Comparison of ENCODE assay signal across 8 cellular contexts in the genomic region with DNA sequence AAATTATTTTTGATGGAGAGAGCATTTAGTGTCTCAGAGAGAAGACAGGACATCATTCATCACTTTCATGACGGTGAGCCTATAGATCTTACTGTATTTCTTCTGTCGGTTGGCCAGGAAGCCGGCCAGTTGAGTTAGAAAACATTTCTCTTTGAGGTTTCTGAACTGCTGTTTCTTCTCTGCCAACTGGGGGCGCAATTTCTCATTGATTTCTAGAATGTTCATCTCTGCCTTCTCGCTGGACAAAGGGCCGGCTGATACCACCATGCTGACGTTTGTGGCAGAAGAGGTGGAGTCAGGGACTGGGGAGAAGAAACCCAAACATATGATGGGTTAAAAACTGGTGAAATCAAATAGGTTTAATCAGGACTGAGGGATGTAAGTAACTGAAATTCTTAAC. TPM values are rescaled to one million over a fixed set of nuclear protein-coding genes. Genes with fewer than 3 reads are reported as not detected.
DNase-seq lines count a peak whose midpoint lies in the region; TF ChIP-seq lines count a peak whose summit lies in the region.
"Not testable (repeated sequence)": the region's sequence is repeated elsewhere in the genome, so short reads cannot be mapped to it uniquely, and the experiment has no call there.

No MANE protein-coding gene starts in this region.

- not testable (repeated sequence) for H3K9me3 ChIP-seq in AG04450 (ENCODE audit: control insufficient read depth, insufficient read depth, low read length); SK-N-SH; smooth muscle cell (replicated peaks; ENCODE audit: low read depth)

- H3K4me2 ChIP-seq in SK-N-SH, smooth muscle cell: not testable (repeated sequence)

- TF ChIP-seq EP300 in SK-N-SH (IDR thresholded peaks at IDR 0.05; ENCODE audit: borderline replicate concordance in 1 of 2, low read depth in 1 of 2, low read length in 1 of 2): not testable (repeated sequence)

- H3K27me3 ChIP-seq in AG04450 (ENCODE audit: control insufficient read depth, insufficient read depth, low read length); SK-N-SH (ENCODE audit: insufficient read depth); smooth muscle cell (ENCODE audit: low read depth): not testable (repeated sequence)

- H3K4me1 Mint-ChIP-seq in activated naive CD4-positive, alpha-beta T cell treated with anti-CD3 and anti-CD28 coated beads for 36 hours (ENCODE audit: low read depth); glutamatergic neuron (ENCODE audit: low read depth, unreplicated experiment): not testable (repeated sequence)

- not testable (repeated sequence) for DNase-seq in AG04450 (ENCODE audit: low read depth, low spot score); GM12865 (ENCODE audit: low read depth); SK-N-SH; choroid plexus epithelial cell (ENCODE audit: low read depth); smooth muscle cell (lab: John Stamatoyannopoulos, UW; ENCODE audit: unreplicated experiment)
- DNase-seq in activated naive CD4-positive, alpha-beta T cell treated with anti-CD3 and anti-CD28 coated beads for 36 hours: peak; percentile 42
- peak; percentile 14 for DNase-seq in glutamatergic neuron

- H3K4me1 ChIP-seq in SK-N-SH (ENCODE audit: control insufficient read depth in 1 of 2, insufficient read depth in 2 of 2, low read depth in 1 of 2, low read length in 1 of 2); smooth muscle cell (ENCODE audit: low read depth): not testable (repeated sequence)

- POLR2A ChIA-PET in AG04450 (lab: Yijun Ruan, JAX); SK-N-SH (lab: Yijun Ruan, JAX): not testable (repeated sequence)

- intact Hi-C loops in activated naive CD4-positive, alpha-beta T cell treated with anti-CD3 and anti-CD28 coated beads for 36 hours (cut with micrococcal nuclease): not testable (repeated sequence)

- CTCF ChIA-PET in AG04450 (lab: Charles Lee); SK-N-SH (lab: Yijun Ruan, JAX); activated naive CD4-positive, alpha-beta T cell treated with anti-CD3 and anti-CD28 coated beads for 36 hours (lab: Charles Lee): not testable (repeated sequence)

- TF ChIP-seq CTCF in AG04450 (IDR thresholded peaks at IDR 0.05; ENCODE audit: low read depth, low read length) (peak; percentile 29), GM12865 (IDR thresholded peaks at IDR 0.05; ENCODE audit: insufficient read depth, low read depth, low read length, missing control alignments) (peak; percentile 6), LNCAP (IDR thresholded peaks at IDR 0.05) (peak; percentile 32; the same call in 1 of the 2 replicates), SK-N-SH (IDR thresholded peaks at IDR 0.05) (peak; percentile 56), choroid plexus epithelial cell (conservative IDR thresholded peaks at IDR 0.05; ENCODE audit: low read depth, low read length) (peak; percentile 35), smooth muscle cell (IDR thresholded peaks at IDR 0.05; ENCODE audit: borderline replicate concordance, insufficient read depth, poor library complexity, severe bottlenecking) (peak; percentile 27)
- TF ChIP-seq CTCF in glutamatergic neuron (IDR thresholded peaks at IDR 0.05; ENCODE audit: partially characterized antibody, unreplicated experiment): not testable (repeated sequence)

- not testable (repeated sequence) for H3K27me3 Mint-ChIP-seq in activated naive CD4-positive, alpha-beta T cell treated with anti-CD3 and anti-CD28 coated beads for 36 hours (ENCODE audit: low read depth); glutamatergic neuron (ENCODE audit: unreplicated experiment)

- not testable (repeated sequence) for H4K20me1 ChIP-seq in SK-N-SH (ENCODE audit: insufficient read depth); smooth muscle cell (ENCODE audit: low read depth)

- not testable (repeated sequence) for H3K9ac ChIP-seq in SK-N-SH; smooth muscle cell (ENCODE audit: low read depth)

- not testable (repeated sequence) for H3K4me3 ChIP-seq in AG04450 (ENCODE audit: low read depth, low read length); GM12865 (ENCODE audit: low read depth, low read length); SK-N-SH (ENCODE audit: low read depth in 2 of 2, low read length in 1 of 2); choroid plexus epithelial cell (ENCODE audit: low read depth, low read length); smooth muscle cell

- H3K27ac Mint-ChIP-seq in activated naive CD4-positive, alpha-beta T cell treated with anti-CD3 and anti-CD28 coated beads for 36 hours; glutamatergic neuron (ENCODE audit: unreplicated experiment): not testable (repeated sequence)

- WGBS in SK-N-SH (ENCODE audit: low lambda C conversion rate): 63% methylated on average over 7 of the region's 7 CpGs
- 37% methylated on average over 7 of the region's 7 CpGs for WGBS in smooth muscle cell (ENCODE audit: low lambda C conversion rate)

- not testable (repeated sequence) for H3F3A ChIP-seq in SK-N-SH (replicated peaks; ENCODE audit: insufficient read depth); smooth muscle cell (ENCODE audit: low read depth)

- not testable (repeated sequence) for H3K9me3 Mint-ChIP-seq in activated naive CD4-positive, alpha-beta T cell treated with anti-CD3 and anti-CD28 coated beads for 36 hours; glutamatergic neuron (ENCODE audit: unreplicated experiment)

- H2AFZ ChIP-seq in SK-N-SH (ENCODE audit: low read depth); smooth muscle cell (ENCODE audit: low read depth): not testable (repeated sequence)

- H3K36me3 Mint-ChIP-seq in activated naive CD4-positive, alpha-beta T cell treated with anti-CD3 and anti-CD28 coated beads for 36 hours (ENCODE audit: low read depth); glutamatergic neuron (ENCODE audit: unreplicated experiment): not testable (repeated sequence)

- H3K4me3 Mint-ChIP-seq in activated naive CD4-positive, alpha-beta T cell treated with anti-CD3 and anti-CD28 coated beads for 36 hours; glutamatergic neuron (ENCODE audit: unreplicated experiment): not testable (repeated sequence)

- not testable (repeated sequence) for H3K9me2 ChIP-seq in SK-N-SH

- not testable (repeated sequence) for TF ChIP-seq RAD21 in SK-N-SH (IDR thresholded peaks at IDR 0.05; ENCODE audit: low read length)

- H3K27ac ChIP-seq in AG04450 (ENCODE audit: low read depth, low read length); SK-N-SH (ENCODE audit: low read depth in 2 of 2, low read length in 1 of 2); smooth muscle cell (ENCODE audit: low read depth): not testable (repeated sequence)

- not testable (repeated sequence) for H3K36me3 ChIP-seq in SK-N-SH (replicated peaks in 1 of 2; ENCODE audit: control insufficient read depth in 1 of 2, insufficient read depth in 2 of 2, low read length in 1 of 2); smooth muscle cell (ENCODE audit: low read depth)

- not testable (repeated sequence) for H3K79me2 ChIP-seq in SK-N-SH (ENCODE audit: insufficient read depth); smooth muscle cell (ENCODE audit: low read depth)

RNA-seq across cellular contexts. Expression of a gene that starts 21.7 kb away (rescaled TPM):
- polyA plus RNA-seq in AG04450 (2011; rRNA removed): 56.2 and 59.8 TPM in 2 replicates
- 65.6 and 75.8 TPM in 2 replicates for polyA minus RNA-seq in AG04450 (2011; rRNA and poly(A)+ RNA removed)
- 47.5 and 63.9 TPM in 2 replicates for polyA plus RNA-seq in SK-N-SH (2012; rRNA removed)
- polyA plus RNA-seq in SK-N-SH (2012; cell fraction: cytosol; rRNA removed): 26.3 and 27.8 TPM in 2 replicates
- 161 and 279 TPM in 2 replicates for polyA plus RNA-seq in SK-N-SH (2012; cell fraction: nucleus; rRNA removed)
- 10 to 100 TPM; 47.0 to 48.4 TPM for total RNA-seq in activated naive CD4-positive, alpha-beta T cell treated with anti-CD3 and anti-CD28 coated beads for 36 hours
- 39.1 TPM for total RNA-seq in glutamatergic neuron (ENCODE audit: unreplicated experiment)
- total RNA-seq in smooth muscle cell: 18.5 and 23.2 TPM in 2 replicates
- 22.4 and 23.7 TPM in 2 replicates for polyA plus RNA-seq in smooth muscle cell
